ENCODE assay signal across 8 cellular contexts in the genomic region with DNA sequence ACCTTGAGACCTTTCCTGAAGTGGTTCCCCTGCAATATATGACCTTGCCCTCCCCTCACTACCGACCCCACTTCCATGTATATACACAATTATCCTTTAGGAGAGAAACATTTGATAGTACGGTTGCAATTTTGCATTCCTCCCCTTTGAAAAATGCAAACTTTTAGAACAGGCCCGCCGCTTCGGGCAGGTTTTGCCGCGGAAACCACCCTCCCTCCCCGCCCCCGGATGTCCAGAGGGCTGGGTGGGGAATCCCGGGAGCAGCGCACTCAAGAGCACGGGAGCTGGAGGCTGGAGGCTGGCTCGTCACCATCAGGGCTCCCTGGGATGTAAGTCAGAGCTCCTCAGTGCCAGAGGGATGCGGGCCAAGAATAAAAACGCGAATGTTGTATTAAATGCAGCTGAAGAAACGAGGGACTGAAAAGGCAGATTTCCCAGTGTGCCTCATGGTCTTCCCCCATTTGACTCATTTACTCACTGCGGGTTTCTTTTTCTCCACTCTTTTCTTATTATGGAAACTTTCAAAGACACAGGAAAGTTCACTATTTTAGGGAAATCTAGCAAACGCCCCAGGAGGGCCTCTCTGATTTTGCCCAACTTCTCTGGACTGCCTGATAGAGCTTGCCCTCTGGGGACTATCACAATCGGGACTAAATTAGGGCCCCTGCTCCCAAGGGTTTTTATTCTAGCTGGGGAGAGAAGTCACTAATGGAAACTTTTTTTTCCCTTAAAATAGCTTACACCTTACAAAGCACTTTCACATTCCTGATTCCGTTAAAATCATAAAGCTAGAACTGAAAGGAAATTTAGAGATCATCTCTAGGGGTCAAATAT. TPM values are rescaled to one million over a fixed set of nuclear protein-coding genes. Genes with fewer than 3 reads are reported as not detected.
DNase-seq lines count a peak whose midpoint lies in the region; ATAC-seq and TF ChIP-seq lines count a peak whose summit lies in the region.

No MANE protein-coding gene starts in this region.

- peak overlapping the region; percentile 99 for H3K27ac Mint-ChIP-seq in activated naive CD4-positive, alpha-beta T cell treated with anti-CD3 and anti-CD28 coated beads, Interleukin-2, amount 10 ng/mL, durations not matched to agents 7 days and 5 days

- no peaks in the 10 kb centered on the region for H3K9me3 Mint-ChIP-seq in activated naive CD4-positive, alpha-beta T cell treated with anti-CD3 and anti-CD28 coated beads, Interleukin-2, amount 10 ng/mL, durations not matched to agents 7 days and 5 days

- TF ChIP-seq EP300 in gastroesophageal sphincter (IDR thresholded peaks at IDR 0.05) = no peak

- ATAC-seq in gastroesophageal sphincter (peak; percentile 28), GM18511 (IDR thresholded peaks at IDR 0.05; ENCODE audit: unreplicated experiment) (no peak)

- no peaks in the 10 kb centered on the region for H3K27me3 Mint-ChIP-seq in activated naive CD4-positive, alpha-beta T cell treated with anti-CD3 and anti-CD28 coated beads, Interleukin-2, amount 10 ng/mL, durations not matched to agents 7 days and 5 days

- H3K36me3 Mint-ChIP-seq in activated naive CD4-positive, alpha-beta T cell treated with anti-CD3 and anti-CD28 coated beads, Interleukin-2, amount 10 ng/mL, durations not matched to agents 7 days and 5 days = peaks cover 6% of the 10 kb centered on the region

- peak; percentile 93 for DNase-seq in AG10803 (ENCODE audit: low read depth)
- peak; percentile 45 for DNase-seq in HPDE6-E6E7 (ENCODE audit: extremely low spot score)
- DNase-seq in activated naive CD4-positive, alpha-beta T cell treated with anti-CD3 and anti-CD28 coated beads, Interleukin-2, amount 10 ng/mL, durations not matched to agents 7 days and 5 days = peak; percentile 59
- peak in 31 of 56 donors; percentile 7 to 73 (median 38) for DNase-seq in nucleus accumbens (lab: John Stamatoyannopoulos, UW)
- DNase-seq in superior temporal gyrus (ENCODE audit: extremely low spot score) = no peak
- no peak for DNase-seq in COR-L47 (lab: John Stamatoyannopoulos, UW)

- CTCF ChIA-PET in activated naive CD4-positive, alpha-beta T cell treated with anti-CD3 and anti-CD28 coated beads, Interleukin-2, amount 10 ng/mL, durations not matched to agents 7 days and 5 days (lab: Charles Lee) = interaction anchor here (0.6 to 8.1 kb wide), 5 partner anchors 12 to 600 kb away, joined by 3 to 82 read pairs (median 4); no protein-coding TSS in a partner anchor

- H3K27ac ChIP-seq in gastroesophageal sphincter = peak overlapping the region; percentile 79 to 99 (median 97)

- 3% methylated on average over 12 to 14 of the region's 21 CpGs for WGBS in gastroesophageal sphincter (ENCODE audit: low coverage in 1 of 2), 2 donors

- no peaks in the 10 kb centered on the region for H3K9me3 ChIP-seq in gastroesophageal sphincter

- TF ChIP-seq CTCF in AG10803 (conservative IDR thresholded peaks at IDR 0.05; ENCODE audit: low read length) = no peak
- peak in 1 of 4 experiments; percentile 13 for TF ChIP-seq CTCF in gastroesophageal sphincter (IDR thresholded peaks at IDR 0.05)

- H3K4me1 Mint-ChIP-seq in activated naive CD4-positive, alpha-beta T cell treated with anti-CD3 and anti-CD28 coated beads, Interleukin-2, amount 10 ng/mL, durations not matched to agents 7 days and 5 days = peaks cover 54% of the 10 kb centered on the region

- peak overlapping the region; percentile 84 for H3K4me3 Mint-ChIP-seq in activated naive CD4-positive, alpha-beta T cell treated with anti-CD3 and anti-CD28 coated beads, Interleukin-2, amount 10 ng/mL, durations not matched to agents 7 days and 5 days

- peaks cover 5 to 46% (median 20%) of the 10 kb centered on the region in 3 donors for H3K4me1 ChIP-seq in gastroesophageal sphincter

- no peaks in the 10 kb centered on the region for H3K36me3 ChIP-seq in gastroesophageal sphincter

- H3K4me3 ChIP-seq in AG10803 (ENCODE audit: low read length) = peak overlapping the region; percentile 40
- H3K4me3 ChIP-seq in gastroesophageal sphincter = peak overlapping the region; percentile 28 to 37

- no peak for TF ChIP-seq POLR2A in gastroesophageal sphincter (IDR thresholded peaks at IDR 0.05)

- H3K27me3 ChIP-seq in gastroesophageal sphincter = no peaks in the 10 kb centered on the region

RNA-seq across cellular contexts. Expression of a gene that starts 2.9 kb away (rescaled TPM):
- 10 to 100 TPM; 36.6 to 50.3 (median 45.5) TPM for total RNA-seq in gastroesophageal sphincter

Comparison
In these comparisons a context has a peak if more than half of its experiments do, and no peak if none do; other contexts are left out.
1. DNase-seq: peak in AG10803 (single experiment), HPDE6-E6E7 (single experiment), activated naive CD4-positive, alpha-beta T cell treated with anti-CD3 and anti-CD28 coated beads, Interleukin-2, amount 10 ng/mL, durations not matched to agents 7 days and 5 days (single experiment) and nucleus accumbens (31 of 56); none in superior temporal gyrus (single experiment) and COR-L47 (single experiment).